17 cellular contexts compared by ENCODE assay signal in the genomic region with DNA sequence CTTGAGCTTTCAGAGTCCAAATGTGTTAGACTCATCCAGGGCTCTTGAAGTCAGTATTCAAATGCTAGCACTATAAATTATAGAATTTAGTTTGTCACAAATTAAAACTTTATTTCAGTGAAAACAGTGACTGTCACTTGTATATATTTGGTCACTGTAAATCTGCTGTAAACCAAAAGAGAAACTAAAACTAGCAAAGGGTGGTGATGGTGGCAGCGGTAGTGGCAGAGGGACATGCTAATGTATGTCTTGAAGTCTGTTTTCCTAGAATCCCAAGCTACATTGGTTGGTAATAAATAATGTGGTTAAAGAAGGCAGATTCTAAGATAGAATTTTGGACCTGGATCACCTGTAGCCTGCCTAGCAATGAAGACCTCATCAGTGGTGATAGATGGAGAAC.
A peak's percentile ranks its signal among the peaks of the same experiment; 100 is the strongest.
DNase-seq lines count a peak whose midpoint lies in the region; ATAC-seq lines count a peak whose summit lies in the region.
"Had no signal": no experiment of that assay in that cellular context is flagged by ENCODE, and none has a peak within 500 bp of the region (broad histone marks: within the 10 kb centered on the region; RNA-seq: fewer than 3 reads in every experiment).

No MANE protein-coding gene starts in this region.

- H3K27me3 Mint-ChIP-seq in T-helper 17 cell = no peaks in the 10 kb centered on the region

- peaks cover 7% of the 10 kb centered on the region for H3K36me3 Mint-ChIP-seq in T-helper 17 cell (ENCODE audit: low read depth)

- DNase-seq in COLO668 (lab: John Stamatoyannopoulos, UW; ENCODE audit: unreplicated experiment) = peak; percentile 7
- no peak for DNase-seq in T-helper 17 cell
- DNase-seq in head of caudate nucleus = no peak
- no peak for DNase-seq in NCI-H69 (lab: John Stamatoyannopoulos, UW)
- DNase-seq in effector CD8-positive, alpha-beta T cell (lab: John Stamatoyannopoulos, UW) = no peak
- DNase-seq: activated gamma-delta T cell; AML-193; DMS 273 treated with DMSO at 0.1 percent for 48 hours; hypothalamus; NCI-H1436 treated with DMSO at 0.1 percent for 48 hours; Right ventricle myocardium superior; stimulated activated CD4-positive, alpha-beta T cell treated with anti-CD3 and anti-CD28 coated beads, Interleukin-15, amount 100 ng/mL, for 24 hours; stimulated activated naive CD4-positive, alpha-beta T cell treated with Interleukin-2 at 50 U/mL for 16 hours had no signal

- intact Hi-C loops in head of caudate nucleus (cut with DNase I) = no loop called here

- no peaks in the 10 kb centered on the region for H3K4me1 Mint-ChIP-seq in T-helper 17 cell
- H3K4me1 Mint-ChIP-seq: neural crest cell had no signal

- peak; percentile 47 for ATAC-seq in GM18519 (IDR thresholded peaks at IDR 0.05; ENCODE audit: low FRiP score, unreplicated experiment)
- ATAC-seq in GM21786 (IDR thresholded peaks at IDR 0.05; ENCODE audit: unreplicated experiment) = peak; percentile 59
- ATAC-seq in T-helper 17 cell = peak; percentile 32

- H3K27ac Mint-ChIP-seq in T-helper 17 cell = peak overlapping the region; percentile 29

- no peaks in the 10 kb centered on the region for H3K9me3 ChIP-seq in T-helper 17 cell (ENCODE audit: control insufficient read depth, low read length, poor library complexity, severe bottlenecking)
- H3K9me3 ChIP-seq: tibial nerve had no signal

- peak overlapping the region; percentile 47 for H3K4me3 Mint-ChIP-seq in T-helper 17 cell
- H3K4me3 Mint-ChIP-seq: neural crest cell had no signal
